12 cellular contexts compared by ENCODE assay signal in genomic region chr1:229117664-229118300, GRCh38.
DNase-seq lines count a peak whose midpoint lies in the region; ATAC-seq and TF ChIP-seq lines count a peak whose summit lies in the region.
"Had no signal": no experiment of that assay in that cellular context is flagged by ENCODE, and none has a peak within 500 bp of the region (broad histone marks: within the 10 kb centered on the region; RNA-seq: fewer than 3 reads in every experiment).

No MANE protein-coding gene starts in this region.

- no peak for TF ChIP-seq CTCF in lung (IDR thresholded peaks at IDR 0.05; ENCODE audit: control extremely low read depth, extremely low read depth)

- peak overlapping the region in 1 of 2 donors; percentile 11 for H3K27ac ChIP-seq in lung (ENCODE audit: low read depth in 1 of 2, low read length in 1 of 2)
- H3K27ac ChIP-seq: HL-60, parathyroid adenoma had no signal

- no peaks in the 10 kb centered on the region for H3K27me3 ChIP-seq in lung (ENCODE audit: control insufficient read depth, insufficient read depth)

- DNase-seq in A172 (ENCODE audit: low spot score), result peak; percentile 59
- peak; percentile 73 for DNase-seq in HT-29 (ENCODE audit: low spot score)
- peak; percentile 10 for DNase-seq in cerebellum (ENCODE audit: low spot score)
- DNase-seq in lung (ENCODE audit: low spot score), result peak; percentile 79
- no peak for DNase-seq in NCI-H1436 (lab: John Stamatoyannopoulos, UW)
- no peak for DNase-seq in SIG-M5 treated with dmso at 0.1 percent for 504 hours (lab: John Stamatoyannopoulos, UW; ENCODE audit: unreplicated experiment)
- DNase-seq in activated CD4-positive, alpha-beta T cell treated with anti-CD3 and anti-CD28 coated beads for 48 hours, result no peak
- DNase-seq in NK-92 treated with Interleukin-12 subunit alpha and Interleukin-12 subunit beta, amount 100 ng/mL, for 24 hours (lab: John Stamatoyannopoulos, UW), result no peak
- DNase-seq: CD4-positive, alpha-beta memory T cell; stimulated activated naive CD8-positive, alpha-beta T cell treated with anti-CD3 and anti-CD28 coated beads, Interleukin-15, amount 100 ng/mL, for 72 hours had no signal

- H3K4me1 ChIP-seq in lung (ENCODE audit: control insufficient read depth in 2 of 2, insufficient read depth in 2 of 2, low read length in 2 of 2), result peaks cover 0 to 5% of the 10 kb centered on the region in 2 donors
- H3K4me1 ChIP-seq: parathyroid adenoma had no signal

- no peaks in the 10 kb centered on the region for H3K36me3 ChIP-seq in lung (ENCODE audit: control insufficient read depth in 2 of 2, insufficient read depth in 2 of 2, low read length in 2 of 2)

- no peak for ATAC-seq in lung (ENCODE audit: insufficient read depth, low FRiP score)
- ATAC-seq: stimulated activated naive CD8-positive, alpha-beta T cell treated with anti-CD3 and anti-CD28 coated beads, Interleukin-15, amount 100 ng/mL, for 72 hours had no signal

- H3K9me3 ChIP-seq in lung (ENCODE audit: control insufficient read depth in 2 of 2, insufficient read depth in 1 of 2, low read length in 1 of 2), result no peaks in the 10 kb centered on the region

- H3K4me3 ChIP-seq in lung, result no peak overlapping the region

- WGBS in lung, 2 donors, result 37% methylated on average over 14 of the region's 14 CpGs

Comparison
In these comparisons a context has a peak if more than half of its experiments do, and no peak if none do; other contexts are left out.
1. DNase-seq: peak in A172 (single experiment), HT-29 (single experiment), cerebellum (single experiment) and lung (single experiment); none in NCI-H1436 (single experiment), SIG-M5 treated with dmso at 0.1 percent for 504 hours (single experiment), activated CD4-positive, alpha-beta T cell treated with anti-CD3 and anti-CD28 coated beads for 48 hours (single experiment) and NK-92 treated with Interleukin-12 subunit alpha and Interleukin-12 subunit beta, amount 100 ng/mL, for 24 hours (single experiment).